Comparison of ENCODE assay signal across 9 cellular contexts in the genomic region with DNA sequence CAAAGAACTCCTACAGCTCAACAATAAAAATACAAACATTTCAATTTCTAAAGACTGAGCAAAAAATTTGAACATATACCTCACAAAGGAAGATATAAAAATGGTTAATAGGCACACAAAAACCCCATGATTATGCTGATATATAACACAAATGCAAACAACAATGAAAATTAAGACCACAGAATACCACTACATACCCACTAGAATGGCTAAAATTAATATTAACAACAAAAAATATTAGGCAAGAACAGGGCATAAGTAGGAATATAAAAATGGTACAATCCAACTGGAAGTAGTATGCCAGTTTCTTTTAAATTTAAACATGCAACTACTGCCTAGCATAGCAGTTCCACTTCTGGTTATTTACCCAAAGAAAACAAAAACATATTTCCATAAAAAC.
"Had no signal": no experiment of that assay in that cellular context is flagged by ENCODE, and none has a peak within 500 bp of the region (broad histone marks: within the 10 kb centered on the region; RNA-seq: fewer than 3 reads in every experiment).

No MANE protein-coding gene starts in this region.

- H3K9me3 Mint-ChIP-seq: GM23338, H9, HFFc6 had no signal

- ATAC-seq: GM23338 had no signal

- FAIRE-seq: H1, H54, HTR-8/SVneo had no signal

- H3K4me3 ChIP-seq: GM23338 had no signal

- H2AFZ ChIP-seq: GM23338 had no signal

- H3K4me2 ChIP-seq: GM23338 had no signal

- H3K4me3 Mint-ChIP-seq: GM23338, H9, HFFc6 had no signal

- H3K27ac Mint-ChIP-seq: GM23338, H9, HFFc6 had no signal

- DNase-seq: H9, HCEC 1CT, HFFc6, IMR-90, KBM-7 had no signal
